In genomic region chr4:17231880-17232475, GRCh38 we compare ENCODE assay signal across 8 cellular contexts.
A peak's percentile ranks its signal among the peaks of the same experiment; 100 is the strongest.
DNase-seq lines count a peak whose midpoint lies in the region; ATAC-seq and TF ChIP-seq lines count a peak whose summit lies in the region.
"Not testable (repeated sequence)": the region's sequence is repeated elsewhere in the genome, so short reads cannot be mapped to it uniquely, and the experiment has no call there.

No MANE protein-coding gene starts in this region.

- not testable (repeated sequence) for H4K8ac ChIP-seq in mesenchymal stem cell (ENCODE audit: low read length)

- not testable (repeated sequence) for H2BK120ac ChIP-seq in mesenchymal stem cell (ENCODE audit: low read depth, low read length)

- H3K79me1 ChIP-seq in mesenchymal stem cell (replicated peaks; ENCODE audit: low read length, poor library complexity, severe bottlenecking), result not testable (repeated sequence)

- not testable (repeated sequence) for TF ChIP-seq POLR2A in adrenal gland (IDR thresholded peaks at IDR 0.05)

- not testable (repeated sequence) for H2BK5ac ChIP-seq in mesenchymal stem cell (ENCODE audit: low read depth, low read length, poor library complexity, severe bottlenecking)

- H3K18ac ChIP-seq in mesenchymal stem cell (ENCODE audit: low read depth in 1 of 2, low read length in 2 of 2), result peak overlapping the region in 1 of 2 experiments; percentile 52

- 44 to 54% (median 50%) methylated on average over 8 to 9 of the region's 9 CpGs for WGBS in adrenal gland, 4 donors
- 91% methylated on average over 8 of the region's 9 CpGs for WGBS in mesenchymal stem cell

- not testable (repeated sequence) for H3K23ac ChIP-seq in mesenchymal stem cell (ENCODE audit: low read length in 2 of 2)

- not testable (repeated sequence) for H3K9me3 ChIP-seq in MG63; adrenal gland (replicated peaks in 1 of 3); mesenchymal stem cell (ENCODE audit: control insufficient read depth, low read length); thoracic aorta

- H3K9ac ChIP-seq in mesenchymal stem cell (ENCODE audit: low read length), result peak overlapping the region; percentile 53

- TF ChIP-seq CTCF in adrenal gland (IDR thresholded peaks at IDR 0.05); coronary artery (IDR thresholded peaks at IDR 0.05); thoracic aorta (IDR thresholded peaks at IDR 0.05): not testable (repeated sequence)

- H3K27ac ChIP-seq in adrenal gland, result peak overlapping the region in 4 of 5 donors; percentile 3 to 37 (median 15)
- peak overlapping the region; percentile 56 to 81 for H3K27ac ChIP-seq in coronary artery
- H3K27ac ChIP-seq in mesenchymal stem cell (ENCODE audit: low read length, poor library complexity, severe bottlenecking), result not testable (repeated sequence)
- H3K27ac ChIP-seq in thoracic aorta, result peak overlapping the region; percentile 73 to 77

- not testable (repeated sequence) for H3K4me2 ChIP-seq in mesenchymal stem cell (ENCODE audit: low read length, poor library complexity, severe bottlenecking)

- not testable (repeated sequence) for H3K36me3 ChIP-seq in MG63; adrenal gland (replicated peaks in 1 of 2); mesenchymal stem cell (ENCODE audit: control insufficient read depth in 1 of 2, insufficient read depth in 2 of 2, low read depth in 1 of 2, low read length in 2 of 2); thoracic aorta

- peak overlapping the region; percentile 42 for H2AFZ ChIP-seq in mesenchymal stem cell (ENCODE audit: low read depth, low read length)

- peak overlapping the region in 1 of 2 experiments; percentile 41 for H3K4ac ChIP-seq in mesenchymal stem cell (ENCODE audit: low read depth in 1 of 2, low read length in 2 of 2)

- intact Hi-C loops in adrenal gland (cut with DNase I); left cardiac atrium (cut with DNase I); sciatic nerve (cut with DNase I): not testable (repeated sequence)

- peak overlapping the region in 1 of 2 experiments; percentile 52 for H2BK12ac ChIP-seq in mesenchymal stem cell (ENCODE audit: low read length in 2 of 2)

- H3K27me3 ChIP-seq in MG63; adrenal gland; mesenchymal stem cell (ENCODE audit: control insufficient read depth in 1 of 2, insufficient read depth in 1 of 2, low read length in 2 of 2); thoracic aorta (replicated peaks; ENCODE audit: insufficient read depth): not testable (repeated sequence)

- H3K14ac ChIP-seq in mesenchymal stem cell (ENCODE audit: low read length in 2 of 2), result not testable (repeated sequence)

- H2BK15ac ChIP-seq in mesenchymal stem cell (ENCODE audit: low read depth, poor library complexity, severe bottlenecking), result not testable (repeated sequence)

- DNase-seq in DMS 273 (lab: John Stamatoyannopoulos, UW; ENCODE audit: unreplicated experiment) (peak; percentile 18), MG63 (peak; percentile 3), adrenal gland (peak in 5 of 7 donors; percentile 17 to 59 (median 35)), coronary artery (ENCODE audit: low spot score) (peak; percentile 74), left cardiac atrium (peak; percentile 52), thoracic aorta (ENCODE audit: low spot score) (peak; percentile 8)
- not testable (repeated sequence) for DNase-seq in mesenchymal stem cell; sciatic nerve (ENCODE audit: low spot score)

- H4K91ac ChIP-seq in mesenchymal stem cell (ENCODE audit: low read length), result peak overlapping the region; percentile 39

- ATAC-seq in left cardiac atrium, result peak; percentile 65 to 71
- peak; percentile 49 for ATAC-seq in sciatic nerve
- not testable (repeated sequence) for ATAC-seq in thoracic aorta (ENCODE audit: insufficient number of reproducible peaks, low FRiP score, low read depth)

- H2AK5ac ChIP-seq in mesenchymal stem cell (ENCODE audit: low read length, severe bottlenecking), result not testable (repeated sequence)

- H3K4me1 ChIP-seq in adrenal gland (replicated peaks in 1 of 2) (peaks cover 9 to 11% of the 10 kb centered on the region in 2 donors), thoracic aorta (ENCODE audit: control insufficient read depth in 1 of 2, low read depth in 2 of 2) (peaks cover 20 to 35% of the 10 kb centered on the region in 2 donors)
- H3K4me1 ChIP-seq in mesenchymal stem cell (ENCODE audit: control insufficient read depth, insufficient read depth, low read depth, low read length), result not testable (repeated sequence)

- H3K4me3 ChIP-seq in MG63, adrenal gland, coronary artery: not testable (repeated sequence)
- H3K4me3 ChIP-seq in mesenchymal stem cell (ENCODE audit: insufficient read depth in 1 of 2, low read depth in 1 of 2, low read length in 2 of 2), result peak overlapping the region in 1 of 2 experiments; percentile 45
- peak overlapping the region; percentile 7 for H3K4me3 ChIP-seq in thoracic aorta
